In genomic region chr1:214587165-214587564, GRCh38 we compare ENCODE assay signal across 1 cellular context.
TF ChIP-seq lines count a peak whose summit lies in the region.

No MANE protein-coding gene starts in this region.

TF ChIP-seq in HepG2, 621 proteins besides CTCF, POLR2A, EP300 and RAD21:
- TF ChIP-seq JUNB (CRISPR knock-in tag; IDR thresholded peaks at IDR 0.05; ENCODE audit: borderline replicate concordance): no peak
- peak; percentile 86 for TF ChIP-seq LCORL (IDR thresholded peaks at IDR 0.05)
- no peak for TF ChIP-seq LCORL (CRISPR knock-in tag; IDR thresholded peaks at IDR 0.05)
